ENCODE assay signal across 9 cellular contexts in the genomic region with DNA sequence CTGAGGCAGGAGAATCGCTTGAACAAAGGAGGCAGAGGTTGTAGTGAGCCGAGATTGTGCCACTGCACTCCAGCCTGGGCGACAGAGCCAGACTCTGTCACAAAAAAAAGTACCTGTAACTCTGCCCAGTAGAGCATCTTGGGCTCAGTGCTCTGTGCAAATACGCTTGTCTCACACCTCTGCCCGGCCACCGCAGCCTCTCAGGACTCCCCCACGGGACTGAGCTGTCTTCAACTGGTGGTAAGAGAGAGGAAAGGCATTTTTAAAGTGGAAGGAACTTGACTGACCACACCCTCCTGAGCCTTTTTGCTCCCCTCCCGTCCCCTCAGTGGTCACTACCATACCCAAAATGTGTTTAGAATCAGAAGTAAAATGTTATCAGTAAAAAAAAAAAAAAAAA.
DNase-seq lines count a peak whose midpoint lies in the region; ATAC-seq and TF ChIP-seq lines count a peak whose summit lies in the region.
"Had no signal": no experiment of that assay in that cellular context is flagged by ENCODE, and none has a peak within 500 bp of the region (broad histone marks: within the 10 kb centered on the region; RNA-seq: fewer than 3 reads in every experiment).

No MANE protein-coding gene starts in this region.

- CTCF ChIA-PET in activated CD8-positive, alpha-beta T cell treated with anti-CD3 and anti-CD28 coated beads, Interleukin-2, amount 10 ng/mL, durations not matched to agents 7 days and 5 days (lab: Charles Lee) = no interaction called here
- CTCF ChIA-PET in activated CD8-positive, alpha-beta T cell treated with anti-CD3 and anti-CD28 coated beads for 36 hours (lab: Charles Lee) = no interaction called here

- no peaks in the 10 kb centered on the region for H3K27me3 ChIP-seq in BLaER1 treated with 17β-estradiol and CSF1 and Interleukin-3, amounts not matched to agents 10 nM and 100 nM

- POLR2A ChIA-PET in activated CD8-positive, alpha-beta T cell treated with anti-CD3 and anti-CD28 coated beads, Interleukin-2, amount 10 ng/mL, durations not matched to agents 7 days and 5 days (lab: Charles Lee) = no interaction called here
- POLR2A ChIA-PET in activated CD8-positive, alpha-beta T cell treated with anti-CD3 and anti-CD28 coated beads for 36 hours (lab: Charles Lee) = no interaction called here

- no peaks in the 10 kb centered on the region for H3K4me1 Mint-ChIP-seq in T-helper 17 cell
- no peaks in the 10 kb centered on the region for H3K4me1 Mint-ChIP-seq in activated CD8-positive, alpha-beta T cell treated with anti-CD3 and anti-CD28 coated beads, Interleukin-2, amount 10 ng/mL, durations not matched to agents 7 days and 5 days (ENCODE audit: low read depth)
- no peaks in the 10 kb centered on the region for H3K4me1 Mint-ChIP-seq in activated CD8-positive, alpha-beta T cell treated with anti-CD3 and anti-CD28 coated beads for 36 hours (ENCODE audit: low read depth)

- H3K27me3 Mint-ChIP-seq in T-helper 17 cell = peaks cover 10% of the 10 kb centered on the region
- H3K27me3 Mint-ChIP-seq in activated CD8-positive, alpha-beta T cell treated with anti-CD3 and anti-CD28 coated beads, Interleukin-2, amount 10 ng/mL, durations not matched to agents 7 days and 5 days (ENCODE audit: low read depth) = peaks cover 2% of the 10 kb centered on the region
- no peaks in the 10 kb centered on the region for H3K27me3 Mint-ChIP-seq in activated CD8-positive, alpha-beta T cell treated with anti-CD3 and anti-CD28 coated beads for 36 hours

- DNase-seq in T-helper 17 cell (no peak), DMS79 (lab: John Stamatoyannopoulos, UW) (no peak), SIG-M5 treated with dmso at 0.1 percent for 504 hours (lab: John Stamatoyannopoulos, UW; ENCODE audit: unreplicated experiment) (no peak)
- no peak for DNase-seq in activated CD8-positive, alpha-beta T cell treated with anti-CD3 and anti-CD28 coated beads, Interleukin-2, amount 10 ng/mL, durations not matched to agents 7 days and 5 days
- DNase-seq in activated CD8-positive, alpha-beta T cell treated with anti-CD3 and anti-CD28 coated beads for 36 hours = no peak
- DNase-seq: NCI-H2081 treated with DMSO at 0.1 percent for 48 hours had no signal

- no peaks in the 10 kb centered on the region for H3K9me3 Mint-ChIP-seq in activated CD8-positive, alpha-beta T cell treated with anti-CD3 and anti-CD28 coated beads, Interleukin-2, amount 10 ng/mL, durations not matched to agents 7 days and 5 days (ENCODE audit: insufficient read depth)
- no peaks in the 10 kb centered on the region for H3K9me3 Mint-ChIP-seq in activated CD8-positive, alpha-beta T cell treated with anti-CD3 and anti-CD28 coated beads for 36 hours

- ATAC-seq in GM19351 (IDR thresholded peaks at IDR 0.05; ENCODE audit: unreplicated experiment) = peak; percentile 92
- ATAC-seq in HG02943 (IDR thresholded peaks at IDR 0.05; ENCODE audit: low read depth, unreplicated experiment) = peak; percentile 95
- peak; percentile 28 for ATAC-seq in T-helper 17 cell
- no peak for ATAC-seq in activated CD8-positive, alpha-beta T cell treated with anti-CD3 and anti-CD28 coated beads, Interleukin-2, amount 10 ng/mL, durations not matched to agents 7 days and 5 days
- no peak for ATAC-seq in activated CD8-positive, alpha-beta T cell treated with anti-CD3 and anti-CD28 coated beads for 36 hours

- intact Hi-C loops in activated CD8-positive, alpha-beta T cell treated with anti-CD3 and anti-CD28 coated beads for 36 hours (cut with micrococcal nuclease) = no loop called here

- H3K27ac Mint-ChIP-seq in T-helper 17 cell = no peak overlapping the region
- no peak overlapping the region for H3K27ac Mint-ChIP-seq in activated CD8-positive, alpha-beta T cell treated with anti-CD3 and anti-CD28 coated beads, Interleukin-2, amount 10 ng/mL, durations not matched to agents 7 days and 5 days
- H3K27ac Mint-ChIP-seq in activated CD8-positive, alpha-beta T cell treated with anti-CD3 and anti-CD28 coated beads for 36 hours = no peak overlapping the region

- no peak overlapping the region for H3K4me3 ChIP-seq in BLaER1 treated with 17β-estradiol and CSF1 and Interleukin-3, amounts not matched to agents 10 nM and 100 nM

- H3K9me3 ChIP-seq in BLaER1 treated with 17β-estradiol and CSF1 and Interleukin-3, amounts not matched to agents 10 nM and 100 nM (replicated peaks in 1 of 11) = peaks cover 2 to 17% (median 5%) of the 10 kb centered on the region in 11 experiments; a peak in 17 of 22 replicates
- no peaks in the 10 kb centered on the region for H3K9me3 ChIP-seq in T-helper 17 cell (ENCODE audit: control insufficient read depth, low read length, poor library complexity, severe bottlenecking)

- peak overlapping the region in 3 of 11 experiments; percentile 45 to 71 (median 62); a peak in 4 of 22 replicates for H3K9ac ChIP-seq in BLaER1 treated with 17β-estradiol and CSF1 and Interleukin-3, amounts not matched to agents 10 nM and 100 nM

- peak overlapping the region in 8 of 11 experiments; percentile 36 to 87 (median 74); a peak in 11 of 22 replicates for H3K27ac ChIP-seq in BLaER1 treated with 17β-estradiol and CSF1 and Interleukin-3, amounts not matched to agents 10 nM and 100 nM

- peaks cover 23 to 56% (median 28%) of the 10 kb centered on the region in 10 experiments for H3K4me1 ChIP-seq in BLaER1 treated with 17β-estradiol and CSF1 and Interleukin-3, amounts not matched to agents 10 nM and 100 nM

- H3K4me2 ChIP-seq in BLaER1 treated with 17β-estradiol and CSF1 and Interleukin-3, amounts not matched to agents 10 nM and 100 nM = peak overlapping the region; percentile 45 to 87 (median 66)

- no peaks in the 10 kb centered on the region for H3K36me3 Mint-ChIP-seq in T-helper 17 cell (ENCODE audit: low read depth)
- no peaks in the 10 kb centered on the region for H3K36me3 Mint-ChIP-seq in activated CD8-positive, alpha-beta T cell treated with anti-CD3 and anti-CD28 coated beads, Interleukin-2, amount 10 ng/mL, durations not matched to agents 7 days and 5 days (ENCODE audit: low read depth)
- no peaks in the 10 kb centered on the region for H3K36me3 Mint-ChIP-seq in activated CD8-positive, alpha-beta T cell treated with anti-CD3 and anti-CD28 coated beads for 36 hours (ENCODE audit: low read depth)

- TF ChIP-seq CTCF in activated CD8-positive, alpha-beta T cell treated with anti-CD3 and anti-CD28 coated beads for 36 hours (IDR thresholded peaks at IDR 0.05) = no peak

- H3K4me3 Mint-ChIP-seq in T-helper 17 cell = no peak overlapping the region
- H3K4me3 Mint-ChIP-seq in activated CD8-positive, alpha-beta T cell treated with anti-CD3 and anti-CD28 coated beads, Interleukin-2, amount 10 ng/mL, durations not matched to agents 7 days and 5 days = no peak overlapping the region
- no peak overlapping the region for H3K4me3 Mint-ChIP-seq in activated CD8-positive, alpha-beta T cell treated with anti-CD3 and anti-CD28 coated beads for 36 hours

- H4K20me1 ChIP-seq in BLaER1 treated with 17β-estradiol and CSF1 and Interleukin-3, amounts not matched to agents 10 nM and 100 nM = no peaks in the 10 kb centered on the region

- no peaks in the 10 kb centered on the region for H3K36me3 ChIP-seq in BLaER1 treated with 17β-estradiol and CSF1 and Interleukin-3, amounts not matched to agents 10 nM and 100 nM

Comparison
In these comparisons a context has a peak if more than half of its experiments do, and no peak if none do; other contexts are left out.
1. ATAC-seq: peak in GM19351 (single experiment), HG02943 (single experiment) and T-helper 17 cell (single experiment); none in activated CD8-positive, alpha-beta T cell treated with anti-CD3 and anti-CD28 coated beads, Interleukin-2, amount 10 ng/mL, durations not matched to agents 7 days and 5 days (single experiment) and activated CD8-positive, alpha-beta T cell treated with anti-CD3 and anti-CD28 coated beads for 36 hours (single experiment).